In the genomic region with DNA sequence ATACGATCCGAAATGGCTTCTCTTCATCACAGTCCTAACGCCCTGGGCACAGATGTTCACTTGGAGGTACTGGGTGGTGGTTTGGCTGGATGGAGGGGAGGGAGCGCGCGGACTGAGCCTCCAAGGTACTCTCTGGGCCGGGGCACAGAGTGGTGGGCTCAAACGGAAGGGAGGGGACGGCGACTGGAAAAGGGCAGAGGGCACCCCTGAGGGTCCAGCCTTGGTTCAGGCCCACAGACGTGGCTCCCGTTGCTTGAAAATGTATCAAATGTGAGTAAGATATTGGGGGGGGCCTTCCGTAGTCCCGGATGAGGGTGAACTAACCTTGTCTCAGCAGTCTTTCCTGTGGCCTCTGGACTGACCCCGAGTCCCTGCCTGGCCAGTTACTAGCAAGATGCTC, we compare ENCODE assay signal across 9 cellular contexts. TPM values are rescaled to one million over a fixed set of nuclear protein-coding genes. Genes with fewer than 3 reads are reported as not detected.
DNase-seq lines count a peak whose midpoint lies in the region; ATAC-seq and TF ChIP-seq lines count a peak whose summit lies in the region.
"Had no signal": no experiment of that assay in that cellular context is flagged by ENCODE, and none has a peak within 500 bp of the region (broad histone marks: within the 10 kb centered on the region; RNA-seq: fewer than 3 reads in every experiment).

No MANE protein-coding gene starts in this region.

- no peaks in the 10 kb centered on the region for H4K20me1 ChIP-seq in GM23338 (replicated peaks; ENCODE audit: insufficient read depth)

- TF ChIP-seq CTCF in GM23338 (conservative IDR thresholded peaks at IDR 0.05; ENCODE audit: low read depth in 2 of 2) (no peak), ovary (IDR thresholded peaks at IDR 0.05) (no peak)

- POLR2A ChIA-PET in naive thymus-derived CD8-positive, alpha-beta T cell (lab: Charles Lee), result no interaction called here

- peak overlapping the region; percentile 99 for H3K4me2 ChIP-seq in GM23338

- ATAC-seq in CD4-positive, CD25-positive, alpha-beta regulatory T cell (ENCODE audit: low read depth in 2 of 2), result no peak
- peak; percentile 87 for ATAC-seq in GM23338
- peak; percentile 4 to 38 for ATAC-seq in activated naive CD4-positive, alpha-beta T cell treated with anti-CD3 and anti-CD28 coated beads, Interleukin-2, amount 50 U/mL, for 72 hours
- no peak for ATAC-seq in naive thymus-derived CD8-positive, alpha-beta T cell

- H3K4me1 ChIP-seq in CD4-positive, CD25-positive, alpha-beta regulatory T cell (ENCODE audit: control insufficient read depth, insufficient read depth, low read length, poor library complexity, severe bottlenecking), result peaks cover 6% of the 10 kb centered on the region
- H3K4me1 ChIP-seq in GM23338 (ENCODE audit: insufficient read depth) (no peaks in the 10 kb centered on the region), ovary (ENCODE audit: insufficient read depth) (peaks cover 5% of the 10 kb centered on the region)
- H3K4me1 ChIP-seq in effector memory CD4-positive, alpha-beta T cell (ENCODE audit: control insufficient read depth, insufficient read depth, low read length, poor library complexity, severe bottlenecking), result peaks cover 10% of the 10 kb centered on the region

- H3K27ac ChIP-seq in CD4-positive, CD25-positive, alpha-beta regulatory T cell (ENCODE audit: insufficient read depth, low read length, poor library complexity, severe bottlenecking), result peak overlapping the region; percentile 60
- no peak overlapping the region for H3K27ac ChIP-seq in GM23338 (ENCODE audit: low read depth)
- no peak overlapping the region for H3K27ac ChIP-seq in ovary
- no peak overlapping the region for H3K27ac ChIP-seq in effector memory CD4-positive, alpha-beta T cell (ENCODE audit: insufficient read depth, low read length, poor library complexity, severe bottlenecking)

- peak overlapping the region; percentile 16 to 84 (median 62) for H3K27ac Mint-ChIP-seq in CD4-positive, CD25-positive, alpha-beta regulatory T cell
- no peak overlapping the region for H3K27ac Mint-ChIP-seq in GM23338
- peak overlapping the region; percentile 95 to 99 for H3K27ac Mint-ChIP-seq in activated naive CD4-positive, alpha-beta T cell treated with anti-CD3 and anti-CD28 coated beads, Interleukin-2, amount 50 U/mL, for 72 hours
- H3K27ac Mint-ChIP-seq in naive thymus-derived CD8-positive, alpha-beta T cell, result peak overlapping the region in 2 of 10 donors; percentile 33 to 35

- TF ChIP-seq POLR2A in ovary (IDR thresholded peaks at IDR 0.05), result no peak

- no peaks in the 10 kb centered on the region for H3K9me3 ChIP-seq in CD4-positive, CD25-positive, alpha-beta regulatory T cell (ENCODE audit: control insufficient read depth in 2 of 2, low read length in 2 of 2)
- H3K9me3 ChIP-seq in ovary, result no peaks in the 10 kb centered on the region
- H3K9me3 ChIP-seq in effector memory CD4-positive, alpha-beta T cell (ENCODE audit: control insufficient read depth, low read length), result no peaks in the 10 kb centered on the region

- no peaks in the 10 kb centered on the region for H3K79me2 ChIP-seq in GM23338 (replicated peaks; ENCODE audit: insufficient read depth)

- H2AFZ ChIP-seq in GM23338, result peak overlapping the region; percentile 99; the same call in 1 of the 2 replicates

- peaks cover 12% of the 10 kb centered on the region for H3K27me3 Mint-ChIP-seq in CD4-positive, CD25-positive, alpha-beta regulatory T cell
- H3K27me3 Mint-ChIP-seq in GM23338 (ENCODE audit: insufficient read depth, low read depth, poor library complexity), result peaks cover 21% of the 10 kb centered on the region
- peaks cover 15 to 30% (median 19%) of the 10 kb centered on the region in 5 donors for H3K27me3 Mint-ChIP-seq in naive thymus-derived CD8-positive, alpha-beta T cell

- peaks cover 0 to 2% (median 0%) of the 10 kb centered on the region in 7 donors for H3K9me3 Mint-ChIP-seq in CD4-positive, CD25-positive, alpha-beta regulatory T cell
- no peaks in the 10 kb centered on the region for H3K9me3 Mint-ChIP-seq in GM23338
- peaks cover 0 to 6% of the 10 kb centered on the region in 2 donors for H3K9me3 Mint-ChIP-seq in activated naive CD4-positive, alpha-beta T cell treated with anti-CD3 and anti-CD28 coated beads, Interleukin-2, amount 50 U/mL, for 72 hours
- no peaks in the 10 kb centered on the region for H3K9me3 Mint-ChIP-seq in naive thymus-derived CD8-positive, alpha-beta T cell

- WGBS in ovary, 3 donors, result 34 to 40% (median 38%) methylated on average over 15 of the region's 15 CpGs

- no peaks in the 10 kb centered on the region for H3K9me2 ChIP-seq in GM23338 (ENCODE audit: insufficient read depth)

- H3K4me1 Mint-ChIP-seq in CD4-positive, CD25-positive, alpha-beta regulatory T cell, result peaks cover 2 to 46% (median 24%) of the 10 kb centered on the region in 4 donors
- 0 out of 3 replicates have a peak, but pooled peaks cover 2% of the 10 kb centered on the region for H3K4me1 Mint-ChIP-seq in GM23338
- H3K4me1 Mint-ChIP-seq in naive thymus-derived CD8-positive, alpha-beta T cell, result peaks cover 3 to 19% (median 10%) of the 10 kb centered on the region in 4 donors

- H3K4me3 ChIP-seq in CD4-positive, CD25-positive, alpha-beta regulatory T cell (ENCODE audit: low read depth, low read length), result peak overlapping the region; percentile 67
- H3K4me3 ChIP-seq in GM23338 (peak overlapping the region; percentile 83), ovary (no peak overlapping the region)
- no peak overlapping the region for H3K4me3 ChIP-seq in effector memory CD4-positive, alpha-beta T cell (ENCODE audit: insufficient read depth, low read depth, low read length, poor library complexity, severe bottlenecking)

- intact Hi-C loops in ovary (cut with DNase I), result no loop called here

- no peaks in the 10 kb centered on the region for H3K36me3 ChIP-seq in CD4-positive, CD25-positive, alpha-beta regulatory T cell (ENCODE audit: control insufficient read depth, insufficient read depth, low read length)
- H3K36me3 ChIP-seq in GM23338 (ENCODE audit: insufficient read depth), result no peaks in the 10 kb centered on the region
- no peaks in the 10 kb centered on the region for H3K36me3 ChIP-seq in ovary
- H3K36me3 ChIP-seq in effector memory CD4-positive, alpha-beta T cell (ENCODE audit: control insufficient read depth, insufficient read depth, low read length), result no peaks in the 10 kb centered on the region

- peak in 1 of 3 donors; percentile 54 for DNase-seq in CD4-positive, CD25-positive, alpha-beta regulatory T cell
- DNase-seq in GM23338 (ENCODE audit: low spot score) (peak; percentile 59), ovary (no peak), HT-29 (ENCODE audit: low spot score) (no peak), NCI-H2107 treated with DMSO at 0.1 percent for 48 hours (lab: John Stamatoyannopoulos, UW; ENCODE audit: unreplicated experiment) (no peak)
- DNase-seq in activated naive CD4-positive, alpha-beta T cell treated with anti-CD3 and anti-CD28 coated beads, Interleukin-2, amount 50 U/mL, for 72 hours (ENCODE audit: low spot score in 2 of 2), result peak in 1 of 2 donors; percentile 51
- DNase-seq in naive thymus-derived CD8-positive, alpha-beta T cell, result no peak
- no peak for DNase-seq in effector memory CD4-positive, alpha-beta T cell

- H3K36me3 Mint-ChIP-seq in CD4-positive, CD25-positive, alpha-beta regulatory T cell, result no peaks in the 10 kb centered on the region
- H3K36me3 Mint-ChIP-seq in GM23338 (ENCODE audit: low read depth), result no peaks in the 10 kb centered on the region
- peaks cover 30 to 57% of the 10 kb centered on the region in 2 donors for H3K36me3 Mint-ChIP-seq in activated naive CD4-positive, alpha-beta T cell treated with anti-CD3 and anti-CD28 coated beads, Interleukin-2, amount 50 U/mL, for 72 hours
- H3K36me3 Mint-ChIP-seq in naive thymus-derived CD8-positive, alpha-beta T cell, result peaks cover 0 to 2% (median 0%) of the 10 kb centered on the region in 3 donors

- H3F3A ChIP-seq in GM23338 (replicated peaks; ENCODE audit: low read depth), result no peaks in the 10 kb centered on the region

- peak overlapping the region; percentile 89 to 97 (median 95) for H3K4me3 Mint-ChIP-seq in CD4-positive, CD25-positive, alpha-beta regulatory T cell
- peak overlapping the region; percentile 88 for H3K4me3 Mint-ChIP-seq in GM23338
- H3K4me3 Mint-ChIP-seq in naive thymus-derived CD8-positive, alpha-beta T cell, result peak overlapping the region; percentile 67 to 88 (median 80)

- H3K27me3 ChIP-seq in CD4-positive, CD25-positive, alpha-beta regulatory T cell (ENCODE audit: control insufficient read depth, insufficient read depth, low read length), result no peaks in the 10 kb centered on the region
- peaks cover 49% of the 10 kb centered on the region for H3K27me3 ChIP-seq in GM23338 (ENCODE audit: insufficient read depth)
- no peaks in the 10 kb centered on the region for H3K27me3 ChIP-seq in ovary
- peaks cover 6% of the 10 kb centered on the region for H3K27me3 ChIP-seq in effector memory CD4-positive, alpha-beta T cell (replicated peaks; ENCODE audit: control insufficient read depth, insufficient read depth, low read length, poor library complexity, severe bottlenecking)

- TF ChIP-seq EP300 in ovary (IDR thresholded peaks at IDR 0.05), result no peak

RNA-seq across cellular contexts. Expression of gene IL12RB2, which starts 0.5 kb away (rescaled TPM):
- total RNA-seq in CD4-positive, CD25-positive, alpha-beta regulatory T cell, result 43.5 TPM
- polyA plus RNA-seq in CD4-positive, CD25-positive, alpha-beta regulatory T cell, result 10 to 100 TPM; 11.9 to 20.1 (median 16.4) TPM
- total RNA-seq in GM23338 (2014; rRNA removed; shearing (Covaris generic)), result 0.31 and 1.7 TPM in 2 replicates
- polyA plus RNA-seq in GM23338 (2016; fragmentation: Nextera tagmentation; extraction: Ambion mirVana) (0.43 and 0.79 TPM in 2 replicates), ovary (1 to 10 TPM in 1 of 2 donors, under 1 TPM in 1; 0.02 to 1.8 TPM)
- total RNA-seq in activated naive CD4-positive, alpha-beta T cell treated with anti-CD3 and anti-CD28 coated beads, Interleukin-2, amount 50 U/mL, for 72 hours, result 100 to 1,000 TPM in 1 of 2 donors, 10 to 100 TPM in 1; 29.5 to 123 TPM
- total RNA-seq in naive thymus-derived CD8-positive, alpha-beta T cell, result not detected
- under 1 TPM; 0.11 to 0.52 (median 0.11) TPM for polyA plus RNA-seq in naive thymus-derived CD8-positive, alpha-beta T cell
- total RNA-seq in ovary, result 1 to 10 TPM in 2 of 7 donors, under 1 TPM in 3, not detected in 2; 0.25 to 1.7 (median 0.61) TPM
- total RNA-seq in HT-29 (2014; rRNA removed; shearing (Covaris generic)), result not detected in 2 replicates
- total RNA-seq: myocyte had no signal

Comparison
In these comparisons a context has a peak if more than half of its experiments do, and no peak if none do; other contexts are left out.
1. ATAC-seq: peak in GM23338 (single experiment) and activated naive CD4-positive, alpha-beta T cell treated with anti-CD3 and anti-CD28 coated beads, Interleukin-2, amount 50 U/mL, for 72 hours (2 of 2); none in CD4-positive, CD25-positive, alpha-beta regulatory T cell (0 of 2) and naive thymus-derived CD8-positive, alpha-beta T cell (0 of 2).
2. H3K4me3 ChIP-seq: peak in CD4-positive, CD25-positive, alpha-beta regulatory T cell (single experiment) and GM23338 (single experiment); none in ovary (single experiment) and effector memory CD4-positive, alpha-beta T cell (single experiment).
3. RNA of gene IL12RB2, which starts 0.5 kb away (total RNA-seq): 29.5 to 123 TPM in activated naive CD4-positive, alpha-beta T cell treated with anti-CD3 and anti-CD28 coated beads, Interleukin-2, amount 50 U/mL, for 72 hours and 43.5 TPM in CD4-positive, CD25-positive, alpha-beta regulatory T cell (single experiment); 0.31 to 1.7 TPM in GM23338, 0.25 to 1.7 TPM in ovary, not detected in naive thymus-derived CD8-positive, alpha-beta T cell and not detected in HT-29; every median in the first group is over 10 times any median in the second.
4. Peak in every context shown above with its lines, with median percentiles within 50 percentile points of each other: H3K4me3 Mint-ChIP-seq.